In the genomic region with DNA sequence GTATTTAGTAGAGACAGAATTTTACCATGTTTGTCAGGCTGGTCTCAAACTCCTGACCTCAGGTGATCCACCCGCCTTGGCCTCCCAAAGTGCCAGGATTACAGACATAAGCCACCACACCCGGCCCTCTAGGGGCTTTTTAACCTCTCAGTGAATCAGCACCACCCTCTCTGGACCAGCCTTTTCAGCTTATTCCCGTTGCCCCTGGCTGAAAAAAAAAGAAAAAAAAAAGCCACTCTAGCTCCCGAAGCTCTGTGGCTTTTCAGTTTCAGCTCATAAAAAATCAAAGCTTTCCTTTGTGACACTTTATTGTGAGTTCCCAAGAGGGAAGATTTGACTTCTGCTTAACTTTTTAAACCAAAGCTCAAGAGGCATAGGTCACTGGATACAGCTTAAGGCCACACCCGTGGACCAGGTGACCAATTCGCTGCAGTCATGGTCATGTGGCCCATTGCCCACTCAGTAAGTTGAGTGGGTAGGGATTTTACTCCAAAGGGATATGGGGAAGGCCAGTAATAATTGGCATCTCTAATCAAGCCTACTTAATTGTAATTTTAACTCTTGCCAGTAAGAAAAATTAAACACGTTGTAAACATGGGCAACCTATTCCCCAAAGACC, we compare ENCODE assay signal across 1 cellular context.
TF ChIP-seq lines count a peak whose summit lies in the region.

No MANE protein-coding gene starts in this region.

TF ChIP-seq in GM23338, 12 proteins besides CTCF, POLR2A, EP300 and RAD21 (continued from another document):
- TF ChIP-seq, protein P1, sequence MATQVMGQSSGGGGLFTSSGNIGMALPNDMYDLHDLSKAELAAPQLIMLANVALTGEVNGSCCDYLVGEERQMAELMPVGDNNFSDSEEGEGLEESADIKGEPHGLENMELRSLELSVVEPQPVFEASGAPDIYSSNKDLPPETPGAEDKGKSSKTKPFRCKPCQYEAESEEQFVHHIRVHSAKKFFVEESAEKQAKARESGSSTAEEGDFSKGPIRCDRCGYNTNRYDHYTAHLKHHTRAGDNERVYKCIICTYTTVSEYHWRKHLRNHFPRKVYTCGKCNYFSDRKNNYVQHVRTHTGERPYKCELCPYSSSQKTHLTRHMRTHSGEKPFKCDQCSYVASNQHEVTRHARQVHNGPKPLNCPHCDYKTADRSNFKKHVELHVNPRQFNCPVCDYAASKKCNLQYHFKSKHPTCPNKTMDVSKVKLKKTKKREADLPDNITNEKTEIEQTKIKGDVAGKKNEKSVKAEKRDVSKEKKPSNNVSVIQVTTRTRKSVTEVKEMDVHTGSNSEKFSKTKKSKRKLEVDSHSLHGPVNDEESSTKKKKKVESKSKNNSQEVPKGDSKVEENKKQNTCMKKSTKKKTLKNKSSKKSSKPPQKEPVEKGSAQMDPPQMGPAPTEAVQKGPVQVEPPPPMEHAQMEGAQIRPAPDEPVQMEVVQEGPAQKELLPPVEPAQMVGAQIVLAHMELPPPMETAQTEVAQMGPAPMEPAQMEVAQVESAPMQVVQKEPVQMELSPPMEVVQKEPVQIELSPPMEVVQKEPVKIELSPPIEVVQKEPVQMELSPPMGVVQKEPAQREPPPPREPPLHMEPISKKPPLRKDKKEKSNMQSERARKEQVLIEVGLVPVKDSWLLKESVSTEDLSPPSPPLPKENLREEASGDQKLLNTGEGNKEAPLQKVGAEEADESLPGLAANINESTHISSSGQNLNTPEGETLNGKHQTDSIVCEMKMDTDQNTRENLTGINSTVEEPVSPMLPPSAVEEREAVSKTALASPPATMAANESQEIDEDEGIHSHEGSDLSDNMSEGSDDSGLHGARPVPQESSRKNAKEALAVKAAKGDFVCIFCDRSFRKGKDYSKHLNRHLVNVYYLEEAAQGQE (IDR thresholded peaks at IDR 0.05; ENCODE audit: unreplicated experiment), result no peak
- no peak for TF ChIP-seq EZH2phosphoT487 (IDR thresholded peaks at IDR 0.05; ENCODE audit: unreplicated experiment)
- TF ChIP-seq NANOG (IDR thresholded peaks at IDR 0.05; ENCODE audit: borderline replicate concordance), result no peak
- TF ChIP-seq, protein P2, sequence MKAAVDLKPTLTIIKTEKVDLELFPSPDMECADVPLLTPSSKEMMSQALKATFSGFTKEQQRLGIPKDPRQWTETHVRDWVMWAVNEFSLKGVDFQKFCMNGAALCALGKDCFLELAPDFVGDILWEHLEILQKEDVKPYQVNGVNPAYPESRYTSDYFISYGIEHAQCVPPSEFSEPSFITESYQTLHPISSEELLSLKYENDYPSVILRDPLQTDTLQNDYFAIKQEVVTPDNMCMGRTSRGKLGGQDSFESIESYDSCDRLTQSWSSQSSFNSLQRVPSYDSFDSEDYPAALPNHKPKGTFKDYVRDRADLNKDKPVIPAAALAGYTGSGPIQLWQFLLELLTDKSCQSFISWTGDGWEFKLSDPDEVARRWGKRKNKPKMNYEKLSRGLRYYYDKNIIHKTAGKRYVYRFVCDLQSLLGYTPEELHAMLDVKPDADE (IDR thresholded peaks at IDR 0.05), result no peak
- TF ChIP-seq, protein P3, sequence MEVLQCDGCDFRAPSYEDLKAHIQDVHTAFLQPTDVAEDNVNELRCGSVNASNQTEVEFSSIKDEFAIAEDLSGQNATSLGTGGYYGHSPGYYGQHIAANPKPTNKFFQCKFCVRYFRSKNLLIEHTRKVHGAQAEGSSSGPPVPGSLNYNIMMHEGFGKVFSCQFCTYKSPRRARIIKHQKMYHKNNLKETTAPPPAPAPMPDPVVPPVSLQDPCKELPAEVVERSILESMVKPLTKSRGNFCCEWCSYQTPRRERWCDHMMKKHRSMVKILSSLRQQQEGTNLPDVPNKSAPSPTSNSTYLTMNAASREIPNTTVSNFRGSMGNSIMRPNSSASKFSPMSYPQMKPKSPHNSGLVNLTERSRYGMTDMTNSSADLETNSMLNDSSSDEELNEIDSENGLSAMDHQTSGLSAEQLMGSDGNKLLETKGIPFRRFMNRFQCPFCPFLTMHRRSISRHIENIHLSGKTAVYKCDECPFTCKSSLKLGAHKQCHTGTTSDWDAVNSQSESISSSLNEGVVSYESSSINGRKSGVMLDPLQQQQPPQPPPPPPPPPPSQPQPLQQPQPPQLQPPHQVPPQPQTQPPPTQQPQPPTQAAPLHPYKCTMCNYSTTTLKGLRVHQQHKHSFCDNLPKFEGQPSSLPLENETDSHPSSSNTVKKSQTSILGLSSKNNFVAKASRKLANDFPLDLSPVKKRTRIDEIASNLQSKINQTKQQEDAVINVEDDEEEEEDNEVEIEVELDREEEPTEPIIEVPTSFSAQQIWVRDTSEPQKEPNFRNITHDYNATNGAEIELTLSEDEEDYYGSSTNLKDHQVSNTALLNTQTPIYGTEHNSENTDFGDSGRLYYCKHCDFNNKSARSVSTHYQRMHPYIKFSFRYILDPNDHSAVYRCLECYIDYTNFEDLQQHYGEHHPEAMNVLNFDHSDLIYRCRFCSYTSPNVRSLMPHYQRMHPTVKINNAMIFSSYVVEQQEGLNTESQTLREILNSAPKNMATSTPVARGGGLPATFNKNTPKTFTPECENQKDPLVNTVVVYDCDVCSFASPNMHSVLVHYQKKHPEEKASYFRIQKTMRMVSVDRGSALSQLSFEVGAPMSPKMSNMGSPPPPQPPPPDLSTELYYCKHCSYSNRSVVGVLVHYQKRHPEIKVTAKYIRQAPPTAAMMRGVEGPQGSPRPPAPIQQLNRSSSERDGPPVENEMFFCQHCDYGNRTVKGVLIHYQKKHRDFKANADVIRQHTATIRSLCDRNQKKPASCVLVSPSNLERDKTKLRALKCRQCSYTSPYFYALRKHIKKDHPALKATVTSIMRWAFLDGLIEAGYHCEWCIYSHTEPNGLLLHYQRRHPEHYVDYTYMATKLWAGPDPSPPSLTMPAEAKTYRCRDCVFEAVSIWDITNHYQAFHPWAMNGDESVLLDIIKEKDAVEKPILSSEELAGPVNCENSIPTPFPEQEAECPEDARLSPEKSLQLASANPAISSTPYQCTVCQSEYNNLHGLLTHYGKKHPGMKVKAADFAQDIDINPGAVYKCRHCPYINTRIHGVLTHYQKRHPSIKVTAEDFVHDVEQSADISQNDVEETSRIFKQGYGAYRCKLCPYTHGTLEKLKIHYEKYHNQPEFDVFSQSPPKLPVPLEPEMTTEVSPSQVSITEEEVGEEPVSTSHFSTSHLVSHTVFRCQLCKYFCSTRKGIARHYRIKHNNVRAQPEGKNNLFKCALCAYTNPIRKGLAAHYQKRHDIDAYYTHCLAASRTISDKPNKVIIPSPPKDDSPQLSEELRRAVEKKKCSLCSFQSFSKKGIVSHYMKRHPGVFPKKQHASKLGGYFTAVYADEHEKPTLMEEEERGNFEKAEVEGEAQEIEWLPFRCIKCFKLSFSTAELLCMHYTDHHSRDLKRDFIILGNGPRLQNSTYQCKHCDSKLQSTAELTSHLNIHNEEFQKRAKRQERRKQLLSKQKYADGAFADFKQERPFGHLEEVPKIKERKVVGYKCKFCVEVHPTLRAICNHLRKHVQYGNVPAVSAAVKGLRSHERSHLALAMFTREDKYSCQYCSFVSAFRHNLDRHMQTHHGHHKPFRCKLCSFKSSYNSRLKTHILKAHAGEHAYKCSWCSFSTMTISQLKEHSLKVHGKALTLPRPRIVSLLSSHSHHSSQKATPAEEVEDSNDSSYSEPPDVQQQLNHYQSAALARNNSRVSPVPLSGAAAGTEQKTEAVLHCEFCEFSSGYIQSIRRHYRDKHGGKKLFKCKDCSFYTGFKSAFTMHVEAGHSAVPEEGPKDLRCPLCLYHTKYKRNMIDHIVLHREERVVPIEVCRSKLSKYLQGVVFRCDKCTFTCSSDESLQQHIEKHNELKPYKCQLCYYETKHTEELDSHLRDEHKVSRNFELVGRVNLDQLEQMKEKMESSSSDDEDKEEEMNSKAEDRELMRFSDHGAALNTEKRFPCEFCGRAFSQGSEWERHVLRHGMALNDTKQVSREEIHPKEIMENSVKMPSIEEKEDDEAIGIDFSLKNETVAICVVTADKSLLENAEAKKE (CRISPR knock-in tag; IDR thresholded peaks at IDR 0.05), result no peak
- no peak for TF ChIP-seq JUNB (IDR thresholded peaks at IDR 0.05; ENCODE audit: unreplicated experiment)
- TF ChIP-seq STAT1 (IDR thresholded peaks at IDR 0.05; ENCODE audit: unreplicated experiment), result no peak
- no peak for TF ChIP-seq ZNF114 (CRISPR knock-in tag; IDR thresholded peaks at IDR 0.05)
- no peak for TF ChIP-seq ZNF331 (CRISPR knock-in tag; IDR thresholded peaks at IDR 0.05; ENCODE audit: low read depth)
- no peak for TF ChIP-seq EZH2 (IDR thresholded peaks at IDR 0.05; ENCODE audit: low read depth, unreplicated experiment)
